In genomic region chr1:24411963-24412362, GRCh38 we compare ENCODE assay signal across 12 cellular contexts. TPM values are rescaled to one million over a fixed set of nuclear protein-coding genes. Genes with fewer than 3 reads are reported as not detected.
DNase-seq lines count a peak whose midpoint lies in the region; ATAC-seq and TF ChIP-seq lines count a peak whose summit lies in the region.
"Had no signal": no experiment of that assay in that cellular context is flagged by ENCODE, and none has a peak within 500 bp of the region (broad histone marks: within the 10 kb centered on the region; RNA-seq: fewer than 3 reads in every experiment).

No MANE protein-coding gene starts in this region.

- no peaks in the 10 kb centered on the region for H3K36me3 ChIP-seq in fibroblast of lung (ENCODE audit: control insufficient read depth, insufficient read depth, low read length)
- H3K36me3 ChIP-seq in lower lobe of right lung, result no peaks in the 10 kb centered on the region
- H3K36me3 ChIP-seq: adrenal gland had no signal

- H3K4me3 Mint-ChIP-seq in stimulated activated naive B cell treated with anti-CD40 and anti-IgM and Interleukin-4, amounts not matched to agents 10 μg/mL and 1 μg/mL and 100 μg/mL, for 72 hours, result no peak overlapping the region

- peaks cover 29 to 47% of the 10 kb centered on the region in 2 donors for H3K4me1 Mint-ChIP-seq in stimulated activated naive B cell treated with anti-CD40 and anti-IgM and Interleukin-4, amounts not matched to agents 10 μg/mL and 1 μg/mL and 100 μg/mL, for 72 hours

- intact Hi-C loops in lower lobe of right lung (cut with DNase I), result no loop called here

- peaks cover 13% of the 10 kb centered on the region for H3K79me2 ChIP-seq in fibroblast of lung (ENCODE audit: control insufficient read depth, insufficient read depth, low read length)

- H3K9me3 ChIP-seq in fibroblast of lung (ENCODE audit: control insufficient read depth, insufficient read depth, low read depth, low read length) (no peaks in the 10 kb centered on the region), lower lobe of right lung (no peaks in the 10 kb centered on the region)
- H3K9me3 ChIP-seq: adrenal gland had no signal

- H3K4me1 ChIP-seq in fibroblast of lung (ENCODE audit: control insufficient read depth, extremely low read depth, insufficient read depth, low read length), result peaks cover 13% of the 10 kb centered on the region
- peaks cover 37% of the 10 kb centered on the region for H3K4me1 ChIP-seq in lower lobe of right lung

- peak; percentile 17 for DNase-seq in AG20443 (ENCODE audit: low spot score)
- peak; percentile 73 for DNase-seq in EH (ENCODE audit: low read depth)
- peak; percentile 14 for DNase-seq in SW480 (ENCODE audit: low spot score)
- peak in 1 of 2 donors; percentile 47 for DNase-seq in fibroblast of lung (ENCODE audit: low read depth in 2 of 2)
- DNase-seq in NAMALWA (ENCODE audit: low spot score), result no peak
- DNase-seq in lower lobe of right lung, result no peak
- no peak for DNase-seq in stimulated activated naive CD4-positive, alpha-beta T cell (lab: John Stamatoyannopoulos, UW)
- DNase-seq in stimulated activated naive B cell treated with anti-CD40 and anti-IgM and Interleukin-4, amounts not matched to agents 10 μg/mL and 1 μg/mL and 100 μg/mL, for 72 hours, result no peak
- DNase-seq: adrenal gland, foreskin melanocyte, NCI-H187 treated with DMSO at 0.1 percent for 48 hours, SW 1271 had no signal

- H2AFZ ChIP-seq in fibroblast of lung (ENCODE audit: low read length), result no peak overlapping the region

- H3K4me3 ChIP-seq in fibroblast of lung (replicated peaks in 1 of 4; ENCODE audit: control extremely low read depth in 1 of 4, insufficient read depth in 1 of 4, low read depth in 3 of 4, low read length in 4 of 4), result no peak overlapping the region
- H3K4me3 ChIP-seq in lower lobe of right lung, result no peak overlapping the region
- H3K4me3 ChIP-seq: adrenal gland had no signal

- H3K27ac ChIP-seq in fibroblast of lung (ENCODE audit: insufficient read depth, low read length) (peak overlapping the region; percentile 14), lower lobe of right lung (no peak overlapping the region)
- H3K27ac ChIP-seq: adrenal gland had no signal

- no peaks in the 10 kb centered on the region for H3K27me3 Mint-ChIP-seq in stimulated activated naive B cell treated with anti-CD40 and anti-IgM and Interleukin-4, amounts not matched to agents 10 μg/mL and 1 μg/mL and 100 μg/mL, for 72 hours

- no peaks in the 10 kb centered on the region for H4K20me1 ChIP-seq in fibroblast of lung (ENCODE audit: control insufficient read depth, extremely low read depth, insufficient read depth, low read length)

- H3K36me3 Mint-ChIP-seq in stimulated activated naive B cell treated with anti-CD40 and anti-IgM and Interleukin-4, amounts not matched to agents 10 μg/mL and 1 μg/mL and 100 μg/mL, for 72 hours, result no peaks in the 10 kb centered on the region

- no peak overlapping the region for H3K27ac Mint-ChIP-seq in stimulated activated naive B cell treated with anti-CD40 and anti-IgM and Interleukin-4, amounts not matched to agents 10 μg/mL and 1 μg/mL and 100 μg/mL, for 72 hours

- no peak overlapping the region for H3K9ac ChIP-seq in fibroblast of lung (ENCODE audit: insufficient read depth, low read length)

- peak overlapping the region; percentile 37 for H3K4me2 ChIP-seq in fibroblast of lung (ENCODE audit: extremely low read depth, insufficient read depth, low read length)

- no peak for TF ChIP-seq CTCF in fibroblast of lung (conservative IDR thresholded peaks at IDR 0.05 in 1 of 2, IDR thresholded peaks at IDR 0.05 in 1 of 2; ENCODE audit: low read depth in 1 of 2, low read length in 2 of 2)
- no peak for TF ChIP-seq CTCF in lower lobe of right lung (IDR thresholded peaks at IDR 0.05)

- no peaks in the 10 kb centered on the region for H3K9me3 Mint-ChIP-seq in stimulated activated naive B cell treated with anti-CD40 and anti-IgM and Interleukin-4, amounts not matched to agents 10 μg/mL and 1 μg/mL and 100 μg/mL, for 72 hours

- H3K27me3 ChIP-seq in fibroblast of lung (ENCODE audit: control insufficient read depth, insufficient read depth, low read length), result no peaks in the 10 kb centered on the region
- no peaks in the 10 kb centered on the region for H3K27me3 ChIP-seq in lower lobe of right lung (ENCODE audit: low read depth)
- H3K27me3 ChIP-seq: adrenal gland had no signal

- no peak for ATAC-seq in lower lobe of right lung
- no peak for ATAC-seq in stimulated activated naive B cell treated with anti-CD40 and anti-IgM and Interleukin-4, amounts not matched to agents 10 μg/mL and 1 μg/mL and 100 μg/mL, for 72 hours (replicated peaks)

RNA-seq across cellular contexts. Expression of gene STPG1, which starts 1.6 kb away (rescaled TPM):
- total RNA-seq in fibroblast of lung (3.3 and 7.9 TPM in 2 replicates), lower lobe of right lung (13.1 TPM)
- 8.5 and 8.9 TPM in 2 replicates for polyA plus RNA-seq in fibroblast of lung
- 7.0 and 8.1 TPM in 2 replicates for polyA plus RNA-seq in fibroblast of lung (2012)
- polyA minus RNA-seq in fibroblast of lung (ENCODE audit: low replicate concordance), result 4.6 and 7.0 TPM in 2 replicates

RNA-seq across cellular contexts. Expression of gene NIPAL3, which starts 3.6 kb away (rescaled TPM):
- 25.9 and 85.2 TPM in 2 replicates for total RNA-seq in fibroblast of lung
- 42.0 and 65.3 TPM in 2 replicates for polyA plus RNA-seq in fibroblast of lung
- polyA plus RNA-seq in fibroblast of lung (2012), result 27.8 and 42.7 TPM in 2 replicates
- polyA minus RNA-seq in fibroblast of lung (ENCODE audit: low replicate concordance), result 89.4 and 143 TPM in 2 replicates
- total RNA-seq in lower lobe of right lung, result 38.0 TPM

Comparison
In these comparisons a context has a peak if more than half of its experiments do, and no peak if none do; other contexts are left out.
1. DNase-seq: peak in AG20443 (single experiment), EH (single experiment) and SW480 (single experiment); none in NAMALWA (single experiment), lower lobe of right lung (single experiment), stimulated activated naive CD4-positive, alpha-beta T cell (0 of 6) and stimulated activated naive B cell treated with anti-CD40 and anti-IgM and Interleukin-4, amounts not matched to agents 10 μg/mL and 1 μg/mL and 100 μg/mL, for 72 hours (single experiment).